13 cellular contexts compared by ENCODE assay signal in genomic region chr19:3604987-3605343, GRCh38. TPM values are rescaled to one million over a fixed set of nuclear protein-coding genes. Genes with fewer than 3 reads are reported as not detected.
DNase-seq lines count a peak whose midpoint lies in the region; ATAC-seq, FAIRE-seq and TF ChIP-seq lines count a peak whose summit lies in the region.
"Had no signal": no experiment of that assay in that cellular context is flagged by ENCODE, and none has a peak within 500 bp of the region (broad histone marks: within the 10 kb centered on the region; RNA-seq: fewer than 3 reads in every experiment).

No MANE protein-coding gene starts in this region.

- peaks cover 42 to 57% of the 10 kb centered on the region in 2 donors for H3K4me1 ChIP-seq in adrenal gland (replicated peaks in 1 of 2)
- H3K4me1 ChIP-seq in HAP-1: peaks cover 17% of the 10 kb centered on the region
- H3K4me1 ChIP-seq in uterus: peaks cover 0 to 14% of the 10 kb centered on the region in 2 donors

- peak in 4 of 10 experiments; percentile 13 to 48 (median 34) for DNase-seq in CD4-positive, alpha-beta T cell
- DNase-seq in HTR-8/SVneo (ENCODE audit: insufficient read length, low spot score): no peak
- DNase-seq in adrenal gland: peak in 2 of 7 donors; percentile 22 to 26
- DNase-seq in natural killer cell treated with Interleukin-12 subunit alpha and Interleukin-12 subunit beta and Interleukin-15 and Interleukin-18, amount 100 ng/mL, for 72 hours (ENCODE audit: low spot score): no peak
- no peak for DNase-seq in HAP-1 (ENCODE audit: low spot score in 2 of 2)
- no peak for DNase-seq in SHP77 (lab: John Stamatoyannopoulos, UW)
- no peak for DNase-seq in uterus
- DNase-seq: MM.1S; NCI-H69; stimulated activated CD4-positive, alpha-beta T cell treated with anti-CD3 and anti-CD28 coated beads, Interleukin-4, amount 100 ng/mL, for 4 hours had no signal

- in situ Hi-C loops in HAP-1 (cut with MboI; ENCODE audit: low sequenced_read_pairs): no loop called here

- peak; percentile 64 for ATAC-seq in CD4-positive, alpha-beta T cell (ENCODE audit: poor library complexity)
- ATAC-seq in natural killer cell treated with Interleukin-12 subunit alpha and Interleukin-12 subunit beta and Interleukin-15 and Interleukin-18, amount 100 ng/mL, for 72 hours: peak; percentile 58 to 62
- no peak for ATAC-seq in HG03139 (IDR thresholded peaks at IDR 0.05; ENCODE audit: unreplicated experiment)

- H3K4me1 Mint-ChIP-seq in CD4-positive, alpha-beta T cell (ENCODE audit: low read depth): peaks cover 14% of the 10 kb centered on the region
- H3K4me1 Mint-ChIP-seq in natural killer cell treated with Interleukin-12 subunit alpha and Interleukin-12 subunit beta and Interleukin-15 and Interleukin-18, amount 100 ng/mL, for 72 hours (ENCODE audit: low read depth in 2 of 2): peaks cover 7 to 8% of the 10 kb centered on the region in 2 donors

- no peaks in the 10 kb centered on the region for H3K27me3 Mint-ChIP-seq in CD4-positive, alpha-beta T cell
- H3K27me3 Mint-ChIP-seq in natural killer cell treated with Interleukin-12 subunit alpha and Interleukin-12 subunit beta and Interleukin-15 and Interleukin-18, amount 100 ng/mL, for 72 hours: no peaks in the 10 kb centered on the region

- CTCF ChIA-PET in CD4-positive, alpha-beta T cell (lab: Charles Lee): no interaction called here

- intact Hi-C loops in CD4-positive, alpha-beta T cell (cut with DNase I, micrococcal nuclease): no loop called here
- intact Hi-C loops in adrenal gland (cut with DNase I): no loop called here
- intact Hi-C loops in uterus (cut with DNase I; ENCODE audit: low total_unique reads): no loop called here

- H3K36me3 Mint-ChIP-seq in CD4-positive, alpha-beta T cell (ENCODE audit: low read depth): no peaks in the 10 kb centered on the region
- H3K36me3 Mint-ChIP-seq in natural killer cell treated with Interleukin-12 subunit alpha and Interleukin-12 subunit beta and Interleukin-15 and Interleukin-18, amount 100 ng/mL, for 72 hours: no peaks in the 10 kb centered on the region

- POLR2A ChIA-PET in CD4-positive, alpha-beta T cell (lab: Charles Lee): interaction anchor here (0.6 to 1.2 kb wide), 9 partner anchors 14 to 158 kb away, joined by 3 to 6 read pairs (median 4); partner anchors contain the start of genes MFSD12 and MRPL54

- FAIRE-seq in HTR-8/SVneo (lab: Jason Lieb, UNC): peak; percentile 9

- H3K27me3 ChIP-seq in CD4-positive, alpha-beta T cell (ENCODE audit: control insufficient read depth, insufficient read depth, low read length): no peaks in the 10 kb centered on the region
- no peaks in the 10 kb centered on the region for H3K27me3 ChIP-seq in adrenal gland
- no peaks in the 10 kb centered on the region for H3K27me3 ChIP-seq in HAP-1 (ENCODE audit: low read depth)
- no peaks in the 10 kb centered on the region for H3K27me3 ChIP-seq in uterus

- H3K27ac Mint-ChIP-seq in CD4-positive, alpha-beta T cell: no peak overlapping the region
- no peak overlapping the region for H3K27ac Mint-ChIP-seq in natural killer cell treated with Interleukin-12 subunit alpha and Interleukin-12 subunit beta and Interleukin-15 and Interleukin-18, amount 100 ng/mL, for 72 hours

- H3K36me3 ChIP-seq in adrenal gland (replicated peaks in 1 of 2) (no peaks in the 10 kb centered on the region), HAP-1 (replicated peaks) (no peaks in the 10 kb centered on the region; the same call in 1 of the 2 replicates), uterus (no peaks in the 10 kb centered on the region)

- no peak for TF ChIP-seq CTCF in CD4-positive, alpha-beta T cell (IDR thresholded peaks at IDR 0.05)
- TF ChIP-seq CTCF in adrenal gland (IDR thresholded peaks at IDR 0.05) (no peak), uterus (IDR thresholded peaks at IDR 0.05) (no peak)

- peak overlapping the region in 1 of 4 donors; percentile 62 for H3K4me3 ChIP-seq in adrenal gland
- H3K4me3 ChIP-seq in HAP-1: no peak overlapping the region
- no peak overlapping the region for H3K4me3 ChIP-seq in uterus
- H3K4me3 ChIP-seq: SK-N-MC had no signal

- no peak overlapping the region for H3K4me3 Mint-ChIP-seq in CD4-positive, alpha-beta T cell
- no peak overlapping the region for H3K4me3 Mint-ChIP-seq in natural killer cell treated with Interleukin-12 subunit alpha and Interleukin-12 subunit beta and Interleukin-15 and Interleukin-18, amount 100 ng/mL, for 72 hours

- H3K9me3 ChIP-seq in CD4-positive, alpha-beta T cell (ENCODE audit: control insufficient read depth, low read length): no peaks in the 10 kb centered on the region
- H3K9me3 ChIP-seq in adrenal gland (replicated peaks in 1 of 3) (no peaks in the 10 kb centered on the region), HAP-1 (no peaks in the 10 kb centered on the region), uterus (no peaks in the 10 kb centered on the region)

- H3K27ac ChIP-seq in CD4-positive, alpha-beta T cell (ENCODE audit: low read depth, low read length): no peak overlapping the region
- H3K27ac ChIP-seq in adrenal gland (peak overlapping the region in 3 of 5 donors; percentile 38 to 94 (median 69)), uterus (no peak overlapping the region)
- H3K27ac ChIP-seq: parathyroid adenoma, SK-N-MC had no signal

- TF ChIP-seq POLR2A in adrenal gland (IDR thresholded peaks at IDR 0.05) (no peak), uterus (IDR thresholded peaks at IDR 0.05) (no peak)

- WGBS in adrenal gland, 4 donors: 55 to 71% (median 57%) methylated on average over 5 to 11 of the region's 11 CpGs

- no peaks in the 10 kb centered on the region for H3K9me3 Mint-ChIP-seq in CD4-positive, alpha-beta T cell
- no peaks in the 10 kb centered on the region for H3K9me3 Mint-ChIP-seq in natural killer cell treated with Interleukin-12 subunit alpha and Interleukin-12 subunit beta and Interleukin-15 and Interleukin-18, amount 100 ng/mL, for 72 hours

RNA-seq across cellular contexts. Expression of gene TBXA2R, which starts 1.7 kb away (rescaled TPM):
- total RNA-seq in CD4-positive, alpha-beta T cell: under 1 TPM; 0.47 to 0.75 TPM
- total RNA-seq in adrenal gland (10 to 100 TPM in 7 of 8 donors, 1 to 10 TPM in 1; 8.9 to 25.5 (median 17.2) TPM), uterus (1 to 10 TPM in 2 of 4 donors, not detected in 2; 2.6 to 7.3 TPM)
- polyA plus RNA-seq in adrenal gland: 1 to 10 TPM; 5.2 to 6.9 (median 6.2) TPM
- total RNA-seq in natural killer cell treated with Interleukin-12 subunit alpha and Interleukin-12 subunit beta and Interleukin-15 and Interleukin-18, amount 100 ng/mL, for 72 hours: under 1 TPM in 1 of 2 donors, not detected in 1; 0.28 TPM

RNA-seq across cellular contexts. Expression of gene GIPC3, which starts 19.7 kb away (rescaled TPM):
- 1 to 10 TPM; 1.1 TPM for total RNA-seq in CD4-positive, alpha-beta T cell
- 1 to 10 TPM; 2.0 to 5.9 (median 3.4) TPM for total RNA-seq in adrenal gland
- polyA plus RNA-seq in adrenal gland: 1 to 10 TPM; 1.6 to 4.9 (median 2.6) TPM
- total RNA-seq in natural killer cell treated with Interleukin-12 subunit alpha and Interleukin-12 subunit beta and Interleukin-15 and Interleukin-18, amount 100 ng/mL, for 72 hours: under 1 TPM; 0.25 to 0.40 TPM
- 1 to 10 TPM in 1 of 4 donors, under 1 TPM in 1, not detected in 2; 0.07 to 4.0 TPM for total RNA-seq in uterus

RNA-seq across cellular contexts. Expression of gene CACTIN, which starts 21.6 kb away (rescaled TPM):
- 10 to 100 TPM; 25.8 to 25.9 TPM for total RNA-seq in CD4-positive, alpha-beta T cell
- total RNA-seq in adrenal gland (10 to 100 TPM; 13.3 to 78.4 (median 23.2) TPM), uterus (10 to 100 TPM in 3 of 4 donors, 1 to 10 TPM in 1; 6.8 to 28.4 (median 20.7) TPM)
- 10 to 100 TPM in 2 of 3 donors, 1 to 10 TPM in 1; 5.0 to 39.0 (median 21.9) TPM for polyA plus RNA-seq in adrenal gland
- total RNA-seq in natural killer cell treated with Interleukin-12 subunit alpha and Interleukin-12 subunit beta and Interleukin-15 and Interleukin-18, amount 100 ng/mL, for 72 hours: 10 to 100 TPM; 28.9 to 44.7 TPM

RNA-seq across cellular contexts. Expression of gene HMG20B, which starts 32.2 kb away (rescaled TPM):
- total RNA-seq in CD4-positive, alpha-beta T cell: 10 to 100 TPM; 34.3 to 36.6 TPM
- 100 to 1,000 TPM in 5 of 8 donors, 10 to 100 TPM in 3; 49.3 to 137 (median 105) TPM for total RNA-seq in adrenal gland
- 100 to 1,000 TPM in 1 of 3 donors, 10 to 100 TPM in 2; 18.1 to 178 (median 100.0) TPM for polyA plus RNA-seq in adrenal gland
- total RNA-seq in natural killer cell treated with Interleukin-12 subunit alpha and Interleukin-12 subunit beta and Interleukin-15 and Interleukin-18, amount 100 ng/mL, for 72 hours: 10 to 100 TPM; 38.2 to 48.0 TPM
- 100 to 1,000 TPM in 1 of 4 donors, 10 to 100 TPM in 3; 52.9 to 232 (median 63.6) TPM for total RNA-seq in uterus

RNA-seq across cellular contexts. Expression of gene MFSD12, which starts 47.6 kb away (rescaled TPM):
- total RNA-seq in CD4-positive, alpha-beta T cell: 10 to 100 TPM; 62.5 to 65.0 TPM
- total RNA-seq in adrenal gland (100 to 1,000 TPM in 2 of 8 donors, 10 to 100 TPM in 6; 48.0 to 123 (median 66.9) TPM), uterus (10 to 100 TPM in 3 of 4 donors, under 1 TPM in 1; 0.59 to 44.9 (median 38.9) TPM)
- polyA plus RNA-seq in adrenal gland: 10 to 100 TPM; 18.5 to 89.3 (median 48.5) TPM
- 10 to 100 TPM; 72.2 to 73.1 TPM for total RNA-seq in natural killer cell treated with Interleukin-12 subunit alpha and Interleukin-12 subunit beta and Interleukin-15 and Interleukin-18, amount 100 ng/mL, for 72 hours

Comparison
In these comparisons a context has a peak if more than half of its experiments do, and no peak if none do; other contexts are left out.
1. H3K27ac ChIP-seq: peak in adrenal gland (3 of 5); none in CD4-positive, alpha-beta T cell (single experiment) and uterus (0 of 2).